Comparison of ENCODE assay signal across 23 cellular contexts in genomic region chr15:92454525-92455105, GRCh38.
"Had no signal": no experiment of that assay in that cellular context is flagged by ENCODE, and none has a peak within 500 bp of the region (broad histone marks: within the 10 kb centered on the region; RNA-seq: fewer than 3 reads in every experiment).

No MANE protein-coding gene starts in this region.

- H3K9me3 Mint-ChIP-seq: effector memory CD8-positive, alpha-beta T cell; naive thymus-derived CD4-positive, alpha-beta T cell; nephron had no signal

- H3K27ac Mint-ChIP-seq: effector memory CD8-positive, alpha-beta T cell; naive thymus-derived CD4-positive, alpha-beta T cell; nephron; progenitor cell of endocrine pancreas had no signal

- DNase-seq: cortex of kidney; effector memory CD8-positive, alpha-beta T cell; erythroblast; esophagus squamous epithelium; foreskin melanocyte; glutamatergic neuron; heart right ventricle; hippocampal formation; left cardiac atrium; left lung; mesendoderm; midbrain; naive thymus-derived CD4-positive, alpha-beta T cell; stimulated activated CD4-positive, alpha-beta T cell treated with anti-CD3 and anti-CD28 coated beads, Interleukin-12 subunit alpha, Interleukin-12 subunit beta, amount 100 ng/mL, for 4 hours; stimulated activated CD4-positive, alpha-beta T cell treated with anti-CD3 and anti-CD28 coated beads, Interleukin-1b, Interleukin-23, amount 100 ng/mL, for 48 hours; stimulated activated CD4-positive, alpha-beta T cell treated with anti-CD3 and anti-CD28 coated beads, Interleukin-4, amount 100 ng/mL, for 1 hour; stimulated activated CD8-positive, alpha-beta memory T cell treated with anti-CD3 and anti-CD28 coated beads, Interleukin-4, amount 100 ng/mL, for 48 hours; stimulated activated naive CD4-positive, alpha-beta T cell; stomach; thyroid gland; trophoblast cell had no signal

- H3K4me1 Mint-ChIP-seq: naive thymus-derived CD4-positive, alpha-beta T cell; nephron had no signal

- H3K36me3 Mint-ChIP-seq: naive thymus-derived CD4-positive, alpha-beta T cell had no signal

- H3K4me3 Mint-ChIP-seq: effector memory CD8-positive, alpha-beta T cell; naive thymus-derived CD4-positive, alpha-beta T cell; nephron had no signal
